21 cellular contexts compared by ENCODE assay signal in genomic region chr9:116491659-116492058, GRCh38.
A peak's percentile ranks its signal among the peaks of the same experiment; 100 is the strongest.
DNase-seq lines count a peak whose midpoint lies in the region; ATAC-seq, FAIRE-seq and TF ChIP-seq lines count a peak whose summit lies in the region.
"Had no signal": no experiment of that assay in that cellular context is flagged by ENCODE, and none has a peak within 500 bp of the region (broad histone marks: within the 10 kb centered on the region; RNA-seq: fewer than 3 reads in every experiment).

No MANE protein-coding gene starts in this region.

- H3K4me3 ChIP-seq in GM23248 (no peak overlapping the region), astrocyte (ENCODE audit: insufficient read depth, low read depth, low read length) (no peak overlapping the region)
- H3K4me3 ChIP-seq: BLaER1 had no signal

- H2AFZ ChIP-seq in GM23248 (no peak overlapping the region), astrocyte (ENCODE audit: low read depth, low read length) (no peak overlapping the region)

- H3K4me2 ChIP-seq in GM23248 (ENCODE audit: unreplicated experiment): no peak overlapping the region
- no peak overlapping the region for H3K4me2 ChIP-seq in astrocyte (ENCODE audit: low read length)
- H3K4me2 ChIP-seq: BLaER1 had no signal

- no peak overlapping the region for H3K27ac ChIP-seq in GM23248
- no peak overlapping the region for H3K27ac ChIP-seq in astrocyte (ENCODE audit: low read depth, low read length)
- H3K27ac ChIP-seq: BLaER1 had no signal

- no peaks in the 10 kb centered on the region for H3K9me2 ChIP-seq in GM23248 (ENCODE audit: insufficient read depth)

- H3K27me3 Mint-ChIP-seq in astrocyte (ENCODE audit: low read depth, unreplicated experiment) (no peaks in the 10 kb centered on the region), mesothelial cell of epicardium (ENCODE audit: low read depth) (no peaks in the 10 kb centered on the region)
- H3K27me3 Mint-ChIP-seq: CD4-positive, alpha-beta T cell had no signal

- H3K4me1 ChIP-seq in GM23248 (ENCODE audit: insufficient read depth) (peaks cover 13% of the 10 kb centered on the region), astrocyte (ENCODE audit: insufficient read depth, low read length) (no peaks in the 10 kb centered on the region)
- H3K4me1 ChIP-seq: BLaER1 had no signal

- H3K27ac Mint-ChIP-seq in astrocyte (ENCODE audit: unreplicated experiment): no peak overlapping the region
- H3K27ac Mint-ChIP-seq in mesothelial cell of epicardium: peak overlapping the region; percentile 24
- H3K27ac Mint-ChIP-seq: CD4-positive, alpha-beta T cell had no signal

- no peaks in the 10 kb centered on the region for H3K9me3 ChIP-seq in GM23248 (ENCODE audit: low read depth)
- H3K9me3 ChIP-seq in astrocyte (ENCODE audit: insufficient read depth, low read depth, low read length): no peaks in the 10 kb centered on the region
- H3K9me3 ChIP-seq: BLaER1 had no signal

- H3K4me3 Mint-ChIP-seq in astrocyte (ENCODE audit: unreplicated experiment) (no peak overlapping the region), mesothelial cell of epicardium (no peak overlapping the region)
- H3K4me3 Mint-ChIP-seq: CD4-positive, alpha-beta T cell had no signal

- H4K20me1 ChIP-seq in GM23248 (ENCODE audit: insufficient read depth): no peaks in the 10 kb centered on the region
- H4K20me1 ChIP-seq in astrocyte (ENCODE audit: insufficient read depth, low read length): no peaks in the 10 kb centered on the region
- H4K20me1 ChIP-seq: BLaER1 had no signal

- no peaks in the 10 kb centered on the region for H3K27me3 ChIP-seq in GM23248 (replicated peaks; ENCODE audit: insufficient read depth)
- no peaks in the 10 kb centered on the region for H3K27me3 ChIP-seq in astrocyte (ENCODE audit: insufficient read depth, low read length)
- H3K27me3 ChIP-seq: BLaER1 had no signal

- TF ChIP-seq CTCF in astrocyte (IDR thresholded peaks at IDR 0.05; ENCODE audit: insufficient read depth, low read depth, low read length): no peak
- no peak for TF ChIP-seq CTCF in mesothelial cell of epicardium (IDR thresholded peaks at IDR 0.05; ENCODE audit: unreplicated experiment)

- H3K79me2 ChIP-seq in GM23248 (ENCODE audit: insufficient read depth) (no peaks in the 10 kb centered on the region), astrocyte (ENCODE audit: insufficient read depth, low read length) (no peaks in the 10 kb centered on the region)

- H3K36me3 Mint-ChIP-seq in astrocyte (ENCODE audit: low read depth, unreplicated experiment): no peaks in the 10 kb centered on the region
- no peaks in the 10 kb centered on the region for H3K36me3 Mint-ChIP-seq in mesothelial cell of epicardium

- H3K9me3 Mint-ChIP-seq in astrocyte (ENCODE audit: unreplicated experiment) (no peaks in the 10 kb centered on the region), mesothelial cell of epicardium (no peaks in the 10 kb centered on the region)
- H3K9me3 Mint-ChIP-seq: CD4-positive, alpha-beta T cell had no signal

- in situ Hi-C loops in GM23248 (cut with MboI): no loop called here

- H3F3A ChIP-seq in GM23248 (ENCODE audit: insufficient read depth): no peaks in the 10 kb centered on the region

- DNase-seq in GM23248: peak; percentile 53
- peak; percentile 9 for DNase-seq in M059J (ENCODE audit: low read depth)
- peak; percentile 15 for DNase-seq in astrocyte (ENCODE audit: low read depth)
- no peak for DNase-seq in mesothelial cell of epicardium (ENCODE audit: low spot score in 2 of 2, unreplicated experiment in 2 of 2)
- DNase-seq in HUDEP-2 (lab: John Stamatoyannopoulos, UW; ENCODE audit: unreplicated experiment in 76 of 76): no peak
- DNase-seq in HTR-8/SVneo (ENCODE audit: insufficient read length, low spot score): no peak
- no peak for DNase-seq in stimulated activated CD4-positive, alpha-beta T cell treated with anti-CD3 and anti-CD28 coated beads, Interleukin-12 subunit alpha, Interleukin-12 subunit beta, amount 100 ng/mL, for 4 hours
- DNase-seq: CD4-positive, alpha-beta T cell; COR-L47; DMS79; KG1; NCI-H1105; NCI-H146; NCI-H2029 treated with DMSO at 0.1 percent for 48 hours; NCI-H2171 treated with DMSO at 0.1 percent for 48 hours; NCI-H524 treated with DMSO at 0.1 percent for 48 hours; NCI-H82; Right ventricle myocardium superior; SW 1271 had no signal

- H3K4me1 Mint-ChIP-seq in astrocyte (ENCODE audit: low read depth, unreplicated experiment): peaks cover 20% of the 10 kb centered on the region
- H3K4me1 Mint-ChIP-seq in mesothelial cell of epicardium: peaks cover 36% of the 10 kb centered on the region

- H3K36me3 ChIP-seq in GM23248 (ENCODE audit: low read depth) (no peaks in the 10 kb centered on the region), astrocyte (ENCODE audit: insufficient read depth, low read length) (no peaks in the 10 kb centered on the region)
- H3K36me3 ChIP-seq: BLaER1 had no signal

- FAIRE-seq in astrocyte (lab: Jason Lieb, UNC): no peak
- no peak for FAIRE-seq in HTR-8/SVneo (lab: Jason Lieb, UNC)

- H3K9ac ChIP-seq in GM23248 (no peak overlapping the region), astrocyte (ENCODE audit: low read length) (no peak overlapping the region)
- H3K9ac ChIP-seq: BLaER1 had no signal

- ATAC-seq in HG03097 (IDR thresholded peaks at IDR 0.05; ENCODE audit: low FRiP score, unreplicated experiment): no peak

Comparison
In these comparisons a context has a peak if more than half of its experiments do, and no peak if none do; other contexts are left out.
1. DNase-seq: peak in GM23248 (single experiment), M059J (single experiment) and astrocyte (single experiment); none in mesothelial cell of epicardium (0 of 2), HUDEP-2 (0 of 76), HTR-8/SVneo (single experiment) and stimulated activated CD4-positive, alpha-beta T cell treated with anti-CD3 and anti-CD28 coated beads, Interleukin-12 subunit alpha, Interleukin-12 subunit beta, amount 100 ng/mL, for 4 hours (single experiment).